In genomic region chr1:27915082-27915575, GRCh38 we compare ENCODE assay signal across 8 cellular contexts. TPM values are rescaled to one million over a fixed set of nuclear protein-coding genes. Genes with fewer than 3 reads are reported as not detected.
DNase-seq lines count a peak whose midpoint lies in the region; ATAC-seq and TF ChIP-seq lines count a peak whose summit lies in the region.

No MANE protein-coding gene starts in this region.

- TF ChIP-seq CTCF in transverse colon (IDR thresholded peaks at IDR 0.05) = no peak

- TF ChIP-seq EP300 in transverse colon (IDR thresholded peaks at IDR 0.05; ENCODE audit: low read depth) = no peak

- no peak overlapping the region for H2BK15ac ChIP-seq in mesenchymal stem cell (ENCODE audit: low read depth, poor library complexity, severe bottlenecking)

- ATAC-seq in activated T-cell treated with anti-CD3 and anti-CD28 coated beads, Interleukin-2, amount 50 U/mL, for 72 hours (replicated peaks in 1 of 2) = no peak
- no peak for ATAC-seq in activated naive CD8-positive, alpha-beta T cell treated with anti-CD3 and anti-CD28 coated beads, Interleukin-2, amount 10 ng/mL, durations not matched to agents 7 days and 5 days (ENCODE audit: low read depth)
- ATAC-seq in HG03520 (IDR thresholded peaks at IDR 0.05; ENCODE audit: unreplicated experiment) = no peak

- H3K27ac Mint-ChIP-seq in activated T-cell treated with anti-CD3 and anti-CD28 coated beads, Interleukin-2, amount 50 U/mL, for 72 hours = peak overlapping the region; percentile 100
- H3K27ac Mint-ChIP-seq in activated naive CD8-positive, alpha-beta T cell treated with anti-CD3 and anti-CD28 coated beads, Interleukin-2, amount 10 ng/mL, durations not matched to agents 7 days and 5 days = peak overlapping the region; percentile 96

- peak overlapping the region; percentile 44 to 67 for H3K18ac ChIP-seq in mesenchymal stem cell (ENCODE audit: low read depth in 1 of 2, low read length in 2 of 2)

- H3K27me3 ChIP-seq in mesenchymal stem cell (ENCODE audit: control insufficient read depth in 1 of 2, insufficient read depth in 1 of 2, low read length in 2 of 2) = no peaks in the 10 kb centered on the region
- no peaks in the 10 kb centered on the region for H3K27me3 ChIP-seq in transverse colon

- POLR2A ChIA-PET in activated naive CD8-positive, alpha-beta T cell treated with anti-CD3 and anti-CD28 coated beads, Interleukin-2, amount 10 ng/mL, durations not matched to agents 7 days and 5 days (lab: Charles Lee) = no interaction called here

- WGBS in mesenchymal stem cell = 94% methylated on average over 5 of the region's 7 CpGs
- 60 to 68% methylated on average over 1 to 7 of the region's 7 CpGs for WGBS in transverse colon (ENCODE audit: low coverage in 1 of 2), 2 donors

- peaks cover 2 to 5% of the 10 kb centered on the region in 2 donors for H3K9me3 Mint-ChIP-seq in activated T-cell treated with anti-CD3 and anti-CD28 coated beads, Interleukin-2, amount 50 U/mL, for 72 hours
- H3K9me3 Mint-ChIP-seq in activated naive CD8-positive, alpha-beta T cell treated with anti-CD3 and anti-CD28 coated beads, Interleukin-2, amount 10 ng/mL, durations not matched to agents 7 days and 5 days = peaks cover 2% of the 10 kb centered on the region

- no peak overlapping the region for H2BK12ac ChIP-seq in mesenchymal stem cell (ENCODE audit: low read length in 2 of 2)

- no peak overlapping the region for H3K23ac ChIP-seq in mesenchymal stem cell (ENCODE audit: low read length in 2 of 2)

- H3K4me3 ChIP-seq in mesenchymal stem cell (ENCODE audit: insufficient read depth in 1 of 2, low read depth in 1 of 2, low read length in 2 of 2) (peak overlapping the region in 1 of 2 experiments; percentile 72), transverse colon (peak overlapping the region in 1 of 4 donors; percentile 81)

- H2BK5ac ChIP-seq in mesenchymal stem cell (ENCODE audit: low read depth, low read length, poor library complexity, severe bottlenecking) = no peak overlapping the region

- H3K9me3 ChIP-seq in mesenchymal stem cell (ENCODE audit: control insufficient read depth, low read length) (peaks cover 4% of the 10 kb centered on the region), transverse colon (peaks cover 0 to 4% of the 10 kb centered on the region in 2 donors)

- H3K36me3 ChIP-seq in mesenchymal stem cell (ENCODE audit: control insufficient read depth in 1 of 2, insufficient read depth in 2 of 2, low read depth in 1 of 2, low read length in 2 of 2) (peaks cover 3 to 21% of the 10 kb centered on the region in 2 experiments), transverse colon (peaks cover 0 to 9% (median 2%) of the 10 kb centered on the region in 4 donors)

- peak overlapping the region; percentile 99 to 100 for H3K4me3 Mint-ChIP-seq in activated T-cell treated with anti-CD3 and anti-CD28 coated beads, Interleukin-2, amount 50 U/mL, for 72 hours
- peak overlapping the region; percentile 95 for H3K4me3 Mint-ChIP-seq in activated naive CD8-positive, alpha-beta T cell treated with anti-CD3 and anti-CD28 coated beads, Interleukin-2, amount 10 ng/mL, durations not matched to agents 7 days and 5 days

- intact Hi-C loops in transverse colon (cut with DNase I; ENCODE audit: low total_unique reads) = no loop called here

- H3K27ac ChIP-seq in mesenchymal stem cell (ENCODE audit: low read length, poor library complexity, severe bottlenecking) (peak overlapping the region; percentile 9), transverse colon (peak overlapping the region; percentile 74 to 86 (median 86))

- peak overlapping the region in 1 of 2 experiments; percentile 42 for H3K4ac ChIP-seq in mesenchymal stem cell (ENCODE audit: low read depth in 1 of 2, low read length in 2 of 2)

- H3K4me1 ChIP-seq in mesenchymal stem cell (ENCODE audit: control insufficient read depth, insufficient read depth, low read depth, low read length) = peaks cover 5% of the 10 kb centered on the region
- H3K4me1 ChIP-seq in transverse colon = peaks cover 0 to 20% (median 7%) of the 10 kb centered on the region in 4 donors

- H4K91ac ChIP-seq in mesenchymal stem cell (ENCODE audit: low read length) = peak overlapping the region; percentile 6

- no peak overlapping the region for H2BK120ac ChIP-seq in mesenchymal stem cell (ENCODE audit: low read depth, low read length)

- TF ChIP-seq POLR2A in transverse colon (IDR thresholded peaks at IDR 0.05) = no peak

- in situ Hi-C loops in transverse colon (cut with MboI; ENCODE audit: low pct_ligation_motif_present in 1 of 4, low pct_unique_long_range_greater_than_20kb in 1 of 4, low sequenced_read_pairs in 3 of 4) = no loop called here

- no peak for DNase-seq in activated T-cell treated with anti-CD3 and anti-CD28 coated beads, Interleukin-2, amount 50 U/mL, for 72 hours
- DNase-seq in activated T-cell treated with anti-CD3 and anti-CD28 coated beads, Interleukin-2, amount 50 U/mL, for 48 hours = no peak
- DNase-seq in activated naive CD8-positive, alpha-beta T cell treated with anti-CD3 and anti-CD28 coated beads, Interleukin-2, amount 10 ng/mL, durations not matched to agents 7 days and 5 days = no peak
- no peak for DNase-seq in mesenchymal stem cell
- no peak for DNase-seq in transverse colon
- DNase-seq in kidney tubule cell (ENCODE audit: low spot score) = no peak
- no peak for DNase-seq in NOMO-1 treated with DMSO at 0.1 percent for 48 hours (lab: John Stamatoyannopoulos, UW; ENCODE audit: unreplicated experiment)

- no peak overlapping the region for H3K14ac ChIP-seq in mesenchymal stem cell (ENCODE audit: low read length in 2 of 2)

- no peak overlapping the region for H2AK5ac ChIP-seq in mesenchymal stem cell (ENCODE audit: low read length, severe bottlenecking)

- peaks cover 10 to 20% of the 10 kb centered on the region in 2 donors for H3K36me3 Mint-ChIP-seq in activated T-cell treated with anti-CD3 and anti-CD28 coated beads, Interleukin-2, amount 50 U/mL, for 72 hours (ENCODE audit: insufficient read depth in 2 of 2)
- H3K36me3 Mint-ChIP-seq in activated naive CD8-positive, alpha-beta T cell treated with anti-CD3 and anti-CD28 coated beads, Interleukin-2, amount 10 ng/mL, durations not matched to agents 7 days and 5 days = peaks cover 10% of the 10 kb centered on the region

- peaks cover 13% of the 10 kb centered on the region for H3K79me1 ChIP-seq in mesenchymal stem cell (replicated peaks; ENCODE audit: low read length, poor library complexity, severe bottlenecking)

- H3K27me3 Mint-ChIP-seq in activated T-cell treated with anti-CD3 and anti-CD28 coated beads, Interleukin-2, amount 50 U/mL, for 72 hours (ENCODE audit: low read depth) = no peaks in the 10 kb centered on the region
- peaks cover 15% of the 10 kb centered on the region for H3K27me3 Mint-ChIP-seq in activated naive CD8-positive, alpha-beta T cell treated with anti-CD3 and anti-CD28 coated beads, Interleukin-2, amount 10 ng/mL, durations not matched to agents 7 days and 5 days

- peak overlapping the region; percentile 49 for H3K9ac ChIP-seq in mesenchymal stem cell (ENCODE audit: low read length)

- peaks cover 25% of the 10 kb centered on the region for H3K4me1 Mint-ChIP-seq in activated T-cell treated with anti-CD3 and anti-CD28 coated beads, Interleukin-2, amount 50 U/mL, for 72 hours (ENCODE audit: low read depth)
- peaks cover 18% of the 10 kb centered on the region for H3K4me1 Mint-ChIP-seq in activated naive CD8-positive, alpha-beta T cell treated with anti-CD3 and anti-CD28 coated beads, Interleukin-2, amount 10 ng/mL, durations not matched to agents 7 days and 5 days

- H3K4me2 ChIP-seq in mesenchymal stem cell (ENCODE audit: low read length, poor library complexity, severe bottlenecking) = no peak overlapping the region

- H4K8ac ChIP-seq in mesenchymal stem cell (ENCODE audit: low read length) = peak overlapping the region; percentile 98

- peak overlapping the region; percentile 72 for H2AFZ ChIP-seq in mesenchymal stem cell (ENCODE audit: low read depth, low read length)

RNA-seq across cellular contexts. Expression of gene RPA2, which starts 0.8 kb away (rescaled TPM):
- total RNA-seq in activated T-cell treated with anti-CD3 and anti-CD28 coated beads, Interleukin-2, amount 50 U/mL, for 72 hours = 10 to 100 TPM; 84.7 to 96.1 TPM
- total RNA-seq in activated naive CD8-positive, alpha-beta T cell treated with anti-CD3 and anti-CD28 coated beads, Interleukin-2, amount 10 ng/mL, durations not matched to agents 7 days and 5 days = 10 to 100 TPM; 72.1 to 73.7 TPM
- polyA plus RNA-seq in mesenchymal stem cell (2013, experiment 1 of 2) = 14.3 TPM
- 14.6 TPM for polyA plus RNA-seq in mesenchymal stem cell (2013, experiment 2 of 2)
- 10 to 100 TPM in 3 of 4 donors, 1 to 10 TPM in 1; 2.0 to 26.6 (median 16.6) TPM for total RNA-seq in transverse colon

RNA-seq across cellular contexts. Expression of gene SMPDL3B, which starts 19.7 kb away (rescaled TPM):
- total RNA-seq in activated T-cell treated with anti-CD3 and anti-CD28 coated beads, Interleukin-2, amount 50 U/mL, for 72 hours = 1 to 10 TPM in 1 of 2 donors, under 1 TPM in 1; 0.41 to 1.5 TPM
- total RNA-seq in activated naive CD8-positive, alpha-beta T cell treated with anti-CD3 and anti-CD28 coated beads, Interleukin-2, amount 10 ng/mL, durations not matched to agents 7 days and 5 days = under 1 TPM; 0.64 to 0.99 TPM
- 0.08 TPM for polyA plus RNA-seq in mesenchymal stem cell (2013, experiment 1 of 2)
- 0.04 TPM for polyA plus RNA-seq in mesenchymal stem cell (2013, experiment 2 of 2)
- 10 to 100 TPM; 14.1 to 64.3 (median 57.4) TPM for total RNA-seq in transverse colon

RNA-seq across cellular contexts. Expression of gene THEMIS2, which starts 42.8 kb away (rescaled TPM):
- total RNA-seq in activated T-cell treated with anti-CD3 and anti-CD28 coated beads, Interleukin-2, amount 50 U/mL, for 72 hours = 10 to 100 TPM; 26.0 to 81.0 TPM
- total RNA-seq in activated naive CD8-positive, alpha-beta T cell treated with anti-CD3 and anti-CD28 coated beads, Interleukin-2, amount 10 ng/mL, durations not matched to agents 7 days and 5 days = 10 to 100 TPM; 35.4 to 40.5 TPM
- polyA plus RNA-seq in mesenchymal stem cell (2013, experiment 1 of 2) = 5.9 TPM
- 5.3 TPM for polyA plus RNA-seq in mesenchymal stem cell (2013, experiment 2 of 2)
- total RNA-seq in transverse colon = 10 to 100 TPM in 3 of 4 donors, under 1 TPM in 1; 1.00 to 27.9 (median 18.6) TPM

RNA-seq across cellular contexts. Expression of gene XKR8, which starts 44.6 kb away (rescaled TPM):
- total RNA-seq in activated T-cell treated with anti-CD3 and anti-CD28 coated beads, Interleukin-2, amount 50 U/mL, for 72 hours = 10 to 100 TPM in 1 of 2 donors, 1 to 10 TPM in 1; 8.7 to 18.9 TPM
- total RNA-seq in activated naive CD8-positive, alpha-beta T cell treated with anti-CD3 and anti-CD28 coated beads, Interleukin-2, amount 10 ng/mL, durations not matched to agents 7 days and 5 days = 1 to 10 TPM; 8.7 to 9.0 TPM
- polyA plus RNA-seq in mesenchymal stem cell (2013, experiment 1 of 2) = 12.0 TPM
- polyA plus RNA-seq in mesenchymal stem cell (2013, experiment 2 of 2) = 12.6 TPM
- 10 to 100 TPM in 3 of 4 donors, 1 to 10 TPM in 1; 8.6 to 13.8 (median 10.4) TPM for total RNA-seq in transverse colon

Comparison
In these comparisons a context has a peak if more than half of its experiments do, and no peak if none do; other contexts are left out.
1. RNA of gene SMPDL3B, which starts 19.7 kb away (total RNA-seq): 14.1 to 64.3 TPM in transverse colon; 0.41 to 1.5 TPM in activated T-cell treated with anti-CD3 and anti-CD28 coated beads, Interleukin-2, amount 50 U/mL, for 72 hours and 0.64 to 0.99 TPM in activated naive CD8-positive, alpha-beta T cell treated with anti-CD3 and anti-CD28 coated beads, Interleukin-2, amount 10 ng/mL, durations not matched to agents 7 days and 5 days; every median in the first group is over 4 times any median in the second.